ENCODE assay signal across 8 cellular contexts in the genomic region with DNA sequence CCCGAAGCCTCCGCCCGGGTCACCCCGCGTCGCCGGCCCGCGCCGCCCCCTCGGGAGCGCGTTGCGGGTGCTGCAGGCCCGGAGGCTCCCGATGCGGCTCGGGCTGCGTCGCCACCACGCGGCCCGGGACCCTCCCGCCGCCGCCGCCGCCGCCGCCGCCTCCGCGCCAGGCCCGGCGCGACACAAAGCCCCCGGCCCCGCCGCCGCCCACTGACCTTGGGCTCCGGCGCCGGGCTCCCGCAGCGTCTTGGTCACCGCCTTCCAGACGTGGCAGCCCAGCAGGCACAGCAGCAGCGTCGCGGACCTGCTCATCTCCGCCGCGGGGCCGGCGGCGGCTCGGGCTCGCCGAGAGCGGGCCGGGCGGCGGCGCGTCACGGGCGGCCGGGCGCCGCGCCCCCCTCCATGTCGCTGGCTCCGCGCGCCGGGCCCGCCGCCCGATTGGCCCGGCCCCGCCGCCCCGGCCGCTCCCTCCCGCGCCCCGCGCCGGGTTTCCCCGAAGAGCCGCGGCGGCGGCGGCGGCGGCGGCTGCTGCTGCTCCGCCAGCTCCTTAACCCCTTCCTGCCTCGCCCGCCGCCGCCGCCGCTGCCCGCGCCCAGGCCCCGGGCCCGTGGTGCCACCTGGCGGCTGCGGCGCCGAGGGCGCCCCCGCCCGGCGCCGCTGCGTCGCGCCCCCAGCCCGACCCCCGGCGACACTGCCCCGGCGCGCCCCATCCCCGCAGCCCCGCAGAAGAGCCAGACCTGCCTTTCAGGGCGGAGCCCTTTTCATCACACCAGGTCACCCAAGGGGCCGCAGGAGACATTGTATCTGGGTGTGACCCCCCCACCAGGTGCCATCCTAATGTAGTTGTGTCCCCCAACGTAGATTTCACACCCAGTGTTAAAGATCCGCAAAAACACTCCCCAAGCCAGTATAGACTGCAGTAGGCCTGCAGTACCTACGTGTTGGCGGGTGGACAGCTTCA. TPM values are rescaled to one million over a fixed set of nuclear protein-coding genes. Genes with fewer than 3 reads are reported as not detected.
A peak's percentile ranks its signal among the peaks of the same experiment; 100 is the strongest.
DNase-seq lines count a peak whose midpoint lies in the region; ATAC-seq, FAIRE-seq and TF ChIP-seq lines count a peak whose summit lies in the region.

Gene FAM171A1, minus strand, starts transcription at position 549 of the 961 bp plus-strand sequence. Its CDS starts 237 bp downstream, at position 312.

- peak within 1 kb of the TSS; percentile 77 for H3K9ac ChIP-seq in HUES48 (ENCODE audit: low read depth, low read length)
- peak within 1 kb of the TSS; percentile 58 for H3K9ac ChIP-seq in mammary epithelial cell (ENCODE audit: insufficient read depth, low read length)

- FAIRE-seq in small intestine (lab: Jason Lieb, UNC): no peak

- no peaks in the 10 kb centered on the region for H3K9me3 Mint-ChIP-seq in activated B cell treated with CpG ODN at 0.5 μM for 24 hours
- H3K9me3 Mint-ChIP-seq in immature natural killer cell: peaks cover 0 to 1% (median 0%) of the 10 kb centered on the region in 6 donors

- H3K4me3 ChIP-seq in A673 (ENCODE audit: low read depth, low read length, poor library complexity, severe bottlenecking): peak within 1 kb of the TSS; percentile 67
- H3K4me3 ChIP-seq in HUES48 (ENCODE audit: low read depth, low read length): peak within 1 kb of the TSS; percentile 73
- H3K4me3 ChIP-seq in mammary epithelial cell (replicated peaks in 1 of 3; ENCODE audit: insufficient read depth in 1 of 3, low read depth in 2 of 3, low read length in 3 of 3): peak within 1 kb of the TSS; percentile 65 to 87 (median 68)
- H3K4me3 ChIP-seq in small intestine (ENCODE audit: low read depth in 1 of 2, low read length in 2 of 2): peak within 1 kb of the TSS; percentile 76 to 97

- H2AFZ ChIP-seq in mammary epithelial cell (ENCODE audit: low read depth, low read length): peak within 1 kb of the TSS; percentile 86

- DNase-seq in A673 (ENCODE audit: low spot score): peak; percentile 76
- DNase-seq in activated B cell treated with CpG ODN at 0.5 μM for 24 hours: peak; percentile 16
- DNase-seq in mammary epithelial cell: peak; percentile 56
- DNase-seq in immature natural killer cell: peak in 2 of 3 donors; percentile 12 to 15
- DNase-seq in small intestine: peak; percentile 72

- H3K27ac ChIP-seq in A673 (ENCODE audit: low read depth, low read length, poor library complexity, severe bottlenecking): peak within 1 kb of the TSS; percentile 88
- peak within 1 kb of the TSS; percentile 64 for H3K27ac ChIP-seq in HUES48 (ENCODE audit: low read depth, low read length)
- no peak within 1 kb of the TSS for H3K27ac ChIP-seq in mammary epithelial cell (ENCODE audit: insufficient read depth, low read depth, low read length)
- peak within 1 kb of the TSS; percentile 32 to 74 for H3K27ac ChIP-seq in small intestine (ENCODE audit: low read depth in 1 of 2, low read length in 1 of 2)

- intact Hi-C loops in A673 (cut with micrococcal nuclease; ENCODE audit: unreplicated experiment) (loop anchor here (2.0 to 5.0 kb wide), 2 partner anchors 109 to 162 kb away; no protein-coding TSS in a partner anchor), activated B cell treated with CpG ODN at 0.5 μM for 24 hours (cut with micrococcal nuclease) (no loop called here), mammary epithelial cell (cut with micrococcal nuclease) (loop anchor here (2.0 to 5.0 kb wide), 5 partner anchors 108 to 834 kb away; partner anchors contain the start of gene NMT2)

- no peaks in the 10 kb centered on the region for H4K20me1 ChIP-seq in mammary epithelial cell (ENCODE audit: insufficient read depth, low read length)

- TF ChIP-seq CTCF in A673 (conservative IDR thresholded peaks at IDR 0.05; ENCODE audit: low read depth, low read length) (no peak; the same call in 1 of the 2 replicates), activated B cell treated with CpG ODN at 0.5 μM for 24 hours (IDR thresholded peaks at IDR 0.05) (no peak), mammary epithelial cell (conservative IDR thresholded peaks at IDR 0.05 in 1 of 2, IDR thresholded peaks at IDR 0.05 in 1 of 2; ENCODE audit: extremely low read depth in 1 of 2, insufficient read depth in 1 of 2, low read depth in 1 of 2, low read length in 2 of 2) (peak in 1 of 2 donors; percentile 17)

- H3K9me3 ChIP-seq in A673 (ENCODE audit: low read depth, low read length, poor library complexity, severe bottlenecking) (no peaks in the 10 kb centered on the region), HUES48 (ENCODE audit: control insufficient read depth, insufficient read depth, low read length) (no peaks in the 10 kb centered on the region), mammary epithelial cell (replicated peaks; ENCODE audit: insufficient read depth, low read length) (no peaks in the 10 kb centered on the region), small intestine (ENCODE audit: control insufficient read depth, low read depth) (no peaks in the 10 kb centered on the region)

- no TSS peak for BruUV-seq in A673 (replicated peaks; lab: Mats Ljungman, UMichigan)
- BruUV-seq in mammary epithelial cell (replicated peaks; lab: Mats Ljungman, UMichigan): no TSS peak

- H3K27ac Mint-ChIP-seq in activated B cell treated with CpG ODN at 0.5 μM for 24 hours (no peak within 1 kb of the TSS), immature natural killer cell (peak within 1 kb of the TSS in 1 of 6 donors; percentile 50)

- H3K27me3 Mint-ChIP-seq in activated B cell treated with CpG ODN at 0.5 μM for 24 hours (peaks cover 53% of the 10 kb centered on the region), immature natural killer cell (ENCODE audit: low read depth in 3 of 3) (peaks cover 10 to 24% (median 15%) of the 10 kb centered on the region in 3 donors)

- in situ Hi-C loops in mammary epithelial cell (cut with MboI; ENCODE audit: low sequenced_read_pairs in 2 of 2): loop anchor here in 1 of 2 donors (25.0 kb wide), 1 partner anchor 159 kb away; no protein-coding TSS in a partner anchor

- 26% methylated on average over 4 of the region's 135 CpGs for WGBS in mammary epithelial cell (ENCODE audit: low coverage, missing lambda C conversion rate)
- 2 to 3% (median 3%) methylated on average over 34 to 135 of the region's 135 CpGs for WGBS in small intestine, 3 donors

- peaks cover 11% of the 10 kb centered on the region for H3K4me1 Mint-ChIP-seq in activated B cell treated with CpG ODN at 0.5 μM for 24 hours
- H3K4me1 Mint-ChIP-seq in immature natural killer cell: peaks cover 0 to 5% of the 10 kb centered on the region in 2 donors

- H3K27me3 ChIP-seq in A673 (replicated peaks; ENCODE audit: insufficient read depth, low read depth, low read length, poor library complexity): no peaks in the 10 kb centered on the region
- peaks cover 6% of the 10 kb centered on the region; the same call in 1 of the 2 replicates for H3K27me3 ChIP-seq in HUES48 (ENCODE audit: control insufficient read depth, insufficient read depth, low read length)
- no peaks in the 10 kb centered on the region for H3K27me3 ChIP-seq in mammary epithelial cell (ENCODE audit: insufficient read depth, low read length)
- peaks cover 0 to 3% of the 10 kb centered on the region in 2 donors for H3K27me3 ChIP-seq in small intestine (ENCODE audit: control insufficient read depth in 2 of 2, insufficient read depth in 2 of 2, low read length in 2 of 2)

- H3K4me3 Mint-ChIP-seq in activated B cell treated with CpG ODN at 0.5 μM for 24 hours (peak within 1 kb of the TSS; percentile 59), immature natural killer cell (peak within 1 kb of the TSS; percentile 54 to 79 (median 67))

- dilution Hi-C loops in mammary epithelial cell (cut with HindIII; ENCODE audit: low sequenced_read_pairs): no loop called here

- H3K4me1 ChIP-seq in A673 (ENCODE audit: insufficient read depth, low read length, poor library complexity, severe bottlenecking) (peaks cover 6% of the 10 kb centered on the region), HUES48 (ENCODE audit: control insufficient read depth, insufficient read depth, low read length) (peaks cover 26% of the 10 kb centered on the region), mammary epithelial cell (ENCODE audit: insufficient read depth, low read length) (peaks cover 4% of the 10 kb centered on the region), small intestine (ENCODE audit: control insufficient read depth in 2 of 2, insufficient read depth in 1 of 2, low read depth in 1 of 2, low read length in 1 of 2) (peaks cover 0 to 3% of the 10 kb centered on the region in 2 donors)

- POLR2A ChIA-PET in A673 (lab: Charles Lee; ENCODE audit: low non-redundant PET): no interaction called here
- POLR2A ChIA-PET in activated B cell treated with CpG ODN at 0.5 μM for 24 hours (lab: Charles Lee): no interaction called here

- CTCF ChIA-PET in A673 (lab: Charles Lee) (interaction anchor here (0.6 kb wide), 2 partner anchors 174 to 202 kb away, joined by 8 to 10 read pairs; partner anchors contain the start of gene NMT2), activated B cell treated with CpG ODN at 0.5 μM for 24 hours (lab: Charles Lee) (no interaction called here), mammary epithelial cell (lab: Charles Lee; ENCODE audit: low non-redundant PET) (interaction anchor here (0.6 kb wide), 4 partner anchors 9 to 202 kb away, joined by 3 to 6 read pairs (median 4); no protein-coding TSS in a partner anchor)

- H3K79me2 ChIP-seq in mammary epithelial cell (ENCODE audit: insufficient read depth, low read length): peaks cover 19% of the 10 kb centered on the region

- peak within 1 kb of the TSS; percentile 84 for H3K4me2 ChIP-seq in mammary epithelial cell (ENCODE audit: insufficient read depth, low read depth, low read length)

- H3K36me3 ChIP-seq in A673 (ENCODE audit: insufficient read depth, low read length, poor library complexity, severe bottlenecking) (no peaks in the 10 kb centered on the region), HUES48 (ENCODE audit: control insufficient read depth, insufficient read depth, low read length) (peaks cover 3% of the 10 kb centered on the region; the same call in 1 of the 2 replicates), mammary epithelial cell (ENCODE audit: insufficient read depth, low read length) (no peaks in the 10 kb centered on the region), small intestine (ENCODE audit: control insufficient read depth in 2 of 2, insufficient read depth in 2 of 2, low read length in 2 of 2) (no peaks in the 10 kb centered on the region)

- peak; percentile 57 for ATAC-seq in GM18867 (IDR thresholded peaks at IDR 0.05; ENCODE audit: unreplicated experiment)
- ATAC-seq in activated B cell treated with CpG ODN at 0.5 μM for 24 hours (ENCODE audit: low read depth): peak; percentile 76
- no peak for ATAC-seq in GM18520 (IDR thresholded peaks at IDR 0.05; ENCODE audit: unreplicated experiment)

- H3K36me3 Mint-ChIP-seq in activated B cell treated with CpG ODN at 0.5 μM for 24 hours (ENCODE audit: low read depth) (no peaks in the 10 kb centered on the region), immature natural killer cell (no peaks in the 10 kb centered on the region)

RNA-seq across cellular contexts. Expression of gene FAM171A1, which starts in this region (rescaled TPM):
- total RNA-seq in A673 (2021) (46.5 and 47.1 TPM in 2 replicates), activated B cell treated with CpG ODN at 0.5 μM for 24 hours (0.05 TPM in 1 of 2 replicates, not detected in the other), mammary epithelial cell (10 to 100 TPM; 15.5 to 25.2 TPM)
- polyA plus RNA-seq in mammary epithelial cell (11.7 TPM), immature natural killer cell (1 to 10 TPM in 2 of 3 donors, under 1 TPM in 1; 0.62 to 2.4 (median 1.1) TPM), small intestine (10 to 100 TPM in 1 of 3 donors, 1 to 10 TPM in 2; 9.2 to 28.4 (median 9.5) TPM)
- 13.9 TPM for polyA minus RNA-seq in mammary epithelial cell

Comparison
In these comparisons a context has a peak if more than half of its experiments do, and no peak if none do; other contexts are left out.
1. RNA of gene FAM171A1 (total RNA-seq): 46.5 to 47.1 TPM in A673 and 15.5 to 25.2 TPM in mammary epithelial cell; 0.05 TPM in activated B cell treated with CpG ODN at 0.5 μM for 24 hours; every median in the first group is over 10 times any median in the second.
2. Peak in DNase-seq and ATAC-seq in activated B cell treated with CpG ODN at 0.5 μM for 24 hours; RNA of the gene not detected or under 1 TPM.
3. DNase-seq: peak in every context shown above with its lines; median percentile 76 in A673; 72 in small intestine; 56 in mammary epithelial cell; 16 in activated B cell treated with CpG ODN at 0.5 μM for 24 hours; 14 in immature natural killer cell.
4. Peak in every context shown above with its lines, with median percentiles within 50 percentile points of each other: H3K4me3 ChIP-seq.